Comparison of ENCODE assay signal across 11 cellular contexts in the genomic region with DNA sequence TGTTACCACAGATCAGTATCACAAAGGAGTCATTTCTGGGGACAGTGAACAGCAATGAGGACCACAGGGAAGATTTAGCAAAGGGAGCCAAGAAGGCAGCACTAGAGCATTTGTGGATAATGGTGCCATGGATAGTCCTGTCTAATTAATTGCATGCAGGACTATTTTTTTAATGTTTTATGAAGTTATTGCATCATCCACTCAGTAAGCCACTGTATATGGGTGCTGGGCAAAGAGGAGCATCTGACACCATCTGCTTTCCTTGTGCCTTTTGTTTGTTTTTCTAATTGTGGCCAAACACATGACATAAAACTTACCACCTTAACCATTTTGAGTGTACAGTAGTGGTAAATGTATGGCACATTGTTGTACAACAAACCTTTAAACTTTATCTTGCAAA. TPM values are rescaled to one million over a fixed set of nuclear protein-coding genes. Genes with fewer than 3 reads are reported as not detected.
"Had no signal": no experiment of that assay in that cellular context is flagged by ENCODE, and none has a peak within 500 bp of the region (broad histone marks: within the 10 kb centered on the region; RNA-seq: fewer than 3 reads in every experiment).

No MANE protein-coding gene starts in this region.

- ATAC-seq: gastroesophageal sphincter; left lung; mucosa of descending colon; naive thymus-derived CD8-positive, alpha-beta T cell; stimulated activated naive B cell treated with anti-CD40 and anti-IgM and Interleukin-4, amounts not matched to agents 10 μg/mL and 1 μg/mL and 100 μg/mL, for 72 hours had no signal

- H3K4me1 ChIP-seq: ascending aorta had no signal

- H3K4me3 ChIP-seq: ascending aorta, gastroesophageal sphincter, left lung, mucosa of descending colon, right atrium auricular region had no signal

- H3K9me3 ChIP-seq: ascending aorta, gastroesophageal sphincter, left lung, mucosa of descending colon, right atrium auricular region had no signal

- DNase-seq: activated CD4-positive, alpha-beta memory T cell treated with anti-CD3 and anti-CD28 coated beads, Interleukin-2, amount 10 ng/mL, durations not matched to agents 7 days and 5 days; activated naive CD4-positive, alpha-beta T cell; left lung; mucosa of descending colon; naive thymus-derived CD8-positive, alpha-beta T cell; stimulated activated naive B cell treated with anti-CD40 and anti-IgM and Interleukin-4, amounts not matched to agents 10 μg/mL and 1 μg/mL and 100 μg/mL, for 72 hours; trophoblast cell had no signal

- H3K27me3 ChIP-seq: ascending aorta, gastroesophageal sphincter, left lung, right atrium auricular region had no signal

- H3K27ac ChIP-seq: ascending aorta, gastroesophageal sphincter, left lung, right atrium auricular region, VCaP had no signal

RNA-seq across cellular contexts. Expression of a gene that starts 23.5 kb away (rescaled TPM):
- polyA plus RNA-seq: naive thymus-derived CD8-positive, alpha-beta T cell had no signal
